ENCODE assay signal across 2 cellular contexts in the genomic region with DNA sequence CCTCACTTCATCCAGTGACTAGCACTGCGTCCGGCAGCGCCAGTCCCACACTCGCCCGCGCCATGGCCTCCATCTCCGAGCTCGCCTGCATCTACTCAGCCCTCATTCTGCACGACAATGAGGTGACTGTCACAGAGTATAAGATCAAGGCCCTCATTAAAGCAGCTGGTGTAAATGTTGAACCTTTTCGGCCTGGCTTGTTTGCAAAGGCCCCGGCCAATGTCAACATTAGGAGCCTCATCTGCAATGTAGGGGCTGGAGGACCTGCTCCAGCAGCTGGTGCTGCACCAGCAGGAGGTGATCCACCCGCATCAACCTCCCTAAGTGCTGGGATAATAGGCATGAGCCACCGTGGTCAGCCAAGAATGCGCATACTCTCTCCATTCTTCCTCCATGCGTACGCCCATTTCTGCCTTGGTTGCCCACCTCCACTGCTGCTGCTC.
TF ChIP-seq lines count a peak whose summit lies in the region.

No MANE protein-coding gene starts in this region.

TF ChIP-seq in IMR-90, 13 proteins besides CTCF, POLR2A, EP300 and RAD21:
- no peak for TF ChIP-seq MXI1 (IDR thresholded peaks at IDR 0.05; ENCODE audit: borderline replicate concordance, low read depth, low read length)
- TF ChIP-seq SMC3 (IDR thresholded peaks at IDR 0.05; ENCODE audit: low read depth, low read length), result no peak
- TF ChIP-seq CHD1 (IDR thresholded peaks at IDR 0.05; ENCODE audit: low read depth, low read length), result no peak
- no peak for TF ChIP-seq CEBPB (IDR thresholded peaks at IDR 0.05; ENCODE audit: low read depth, low read length)
- TF ChIP-seq MAZ (IDR thresholded peaks at IDR 0.05; ENCODE audit: borderline replicate concordance, low read depth, low read length), result no peak
- no peak for TF ChIP-seq RCOR1 (IDR thresholded peaks at IDR 0.05; ENCODE audit: insufficient replicate concordance, low read length)
- TF ChIP-seq, protein P1, sequence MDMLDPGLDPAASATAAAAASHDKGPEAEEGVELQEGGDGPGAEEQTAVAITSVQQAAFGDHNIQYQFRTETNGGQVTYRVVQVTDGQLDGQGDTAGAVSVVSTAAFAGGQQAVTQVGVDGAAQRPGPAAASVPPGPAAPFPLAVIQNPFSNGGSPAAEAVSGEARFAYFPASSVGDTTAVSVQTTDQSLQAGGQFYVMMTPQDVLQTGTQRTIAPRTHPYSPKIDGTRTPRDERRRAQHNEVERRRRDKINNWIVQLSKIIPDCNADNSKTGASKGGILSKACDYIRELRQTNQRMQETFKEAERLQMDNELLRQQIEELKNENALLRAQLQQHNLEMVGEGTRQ (IDR thresholded peaks at IDR 0.05; ENCODE audit: low read depth, low read length), result no peak
- no peak for TF ChIP-seq RFX5 (IDR thresholded peaks at IDR 0.05; ENCODE audit: low read depth, low read length)
- no peak for TF ChIP-seq BHLHE40 (IDR thresholded peaks at IDR 0.05; ENCODE audit: low read depth, low read length)
- no peak for TF ChIP-seq NFE2L2 (IDR thresholded peaks at IDR 0.05; ENCODE audit: low read depth, low read length)
- no peak for TF ChIP-seq FOS (IDR thresholded peaks at IDR 0.05; ENCODE audit: low read depth, low read length)
- TF ChIP-seq MAFK (IDR thresholded peaks at IDR 0.05; ENCODE audit: low read depth, low read length), result no peak
- TF ChIP-seq, protein P2, sequence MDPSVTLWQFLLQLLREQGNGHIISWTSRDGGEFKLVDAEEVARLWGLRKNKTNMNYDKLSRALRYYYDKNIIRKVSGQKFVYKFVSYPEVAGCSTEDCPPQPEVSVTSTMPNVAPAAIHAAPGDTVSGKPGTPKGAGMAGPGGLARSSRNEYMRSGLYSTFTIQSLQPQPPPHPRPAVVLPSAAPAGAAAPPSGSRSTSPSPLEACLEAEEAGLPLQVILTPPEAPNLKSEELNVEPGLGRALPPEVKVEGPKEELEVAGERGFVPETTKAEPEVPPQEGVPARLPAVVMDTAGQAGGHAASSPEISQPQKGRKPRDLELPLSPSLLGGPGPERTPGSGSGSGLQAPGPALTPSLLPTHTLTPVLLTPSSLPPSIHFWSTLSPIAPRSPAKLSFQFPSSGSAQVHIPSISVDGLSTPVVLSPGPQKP (IDR thresholded peaks at IDR 0.05; ENCODE audit: borderline replicate concordance, low read depth, low read length), result no peak

TF ChIP-seq in HepG2, 621 proteins besides CTCF, POLR2A, EP300 and RAD21 (continues in another document):
- peak; percentile 53; the same call in 1 of the 2 replicates for TF ChIP-seq ZNF281 (CRISPR knock-in tag; IDR thresholded peaks at IDR 0.05; ENCODE audit: borderline replicate concordance)
- TF ChIP-seq ZNF263 (CRISPR knock-in tag; IDR thresholded peaks at IDR 0.05), result peak; percentile 93
- TF ChIP-seq GABPA (IDR thresholded peaks at IDR 0.05; ENCODE audit: low read depth, low read length), result no peak
- 0 out of 2 replicates have a peak, but pooled peaks have one; percentile 14 for TF ChIP-seq GABPA (CRISPR knock-in tag; IDR thresholded peaks at IDR 0.05; ENCODE audit: low read depth)
- peak; percentile 71; the same call in 1 of the 2 replicates for TF ChIP-seq ARID4A (CRISPR knock-in tag; IDR thresholded peaks at IDR 0.05; ENCODE audit: borderline replicate concordance)
- peak; percentile 86 for TF ChIP-seq SOX5 (CRISPR knock-in tag; IDR thresholded peaks at IDR 0.05; ENCODE audit: borderline replicate concordance)
- peak; percentile 51; the same call in 1 of the 2 replicates for TF ChIP-seq KMT2B (CRISPR knock-in tag; IDR thresholded peaks at IDR 0.05)
- 0 out of 2 replicates have a peak, but pooled peaks have one; percentile 37 for TF ChIP-seq ZNF124 (CRISPR knock-in tag; IDR thresholded peaks at IDR 0.05)
- peak; percentile 87 for TF ChIP-seq ARID5B (CRISPR knock-in tag; IDR thresholded peaks at IDR 0.05)
- peak; percentile 23; the same call in 1 of the 2 replicates for TF ChIP-seq SPEN (CRISPR knock-in tag; IDR thresholded peaks at IDR 0.05; ENCODE audit: low read depth)
- TF ChIP-seq ZBTB38 (CRISPR knock-in tag; IDR thresholded peaks at IDR 0.05), result peak; percentile 83
- TF ChIP-seq, protein P3, sequence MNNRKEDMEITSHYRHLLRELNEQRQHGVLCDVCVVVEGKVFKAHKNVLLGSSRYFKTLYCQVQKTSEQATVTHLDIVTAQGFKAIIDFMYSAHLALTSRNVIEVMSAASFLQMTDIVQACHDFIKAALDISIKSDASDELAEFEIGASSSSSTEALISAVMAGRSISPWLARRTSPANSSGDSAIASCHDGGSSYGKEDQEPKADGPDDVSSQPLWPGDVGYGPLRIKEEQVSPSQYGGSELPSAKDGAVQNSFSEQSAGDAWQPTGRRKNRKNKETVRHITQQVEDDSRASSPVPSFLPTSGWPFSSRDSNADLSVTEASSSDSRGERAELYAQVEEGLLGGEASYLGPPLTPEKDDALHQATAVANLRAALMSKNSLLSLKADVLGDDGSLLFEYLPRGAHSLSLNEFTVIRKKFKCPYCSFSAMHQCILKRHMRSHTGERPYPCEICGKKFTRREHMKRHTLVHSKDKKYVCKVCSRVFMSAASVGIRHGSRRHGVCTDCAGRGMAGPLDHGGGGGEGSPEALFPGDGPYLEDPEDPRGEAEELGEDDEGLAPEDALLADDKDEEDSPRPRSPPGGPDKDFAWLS (CRISPR knock-in tag; IDR thresholded peaks at IDR 0.05; ENCODE audit: borderline replicate concordance), result no peak; the same call in 1 of the 2 replicates
- TF ChIP-seq, protein P4, sequence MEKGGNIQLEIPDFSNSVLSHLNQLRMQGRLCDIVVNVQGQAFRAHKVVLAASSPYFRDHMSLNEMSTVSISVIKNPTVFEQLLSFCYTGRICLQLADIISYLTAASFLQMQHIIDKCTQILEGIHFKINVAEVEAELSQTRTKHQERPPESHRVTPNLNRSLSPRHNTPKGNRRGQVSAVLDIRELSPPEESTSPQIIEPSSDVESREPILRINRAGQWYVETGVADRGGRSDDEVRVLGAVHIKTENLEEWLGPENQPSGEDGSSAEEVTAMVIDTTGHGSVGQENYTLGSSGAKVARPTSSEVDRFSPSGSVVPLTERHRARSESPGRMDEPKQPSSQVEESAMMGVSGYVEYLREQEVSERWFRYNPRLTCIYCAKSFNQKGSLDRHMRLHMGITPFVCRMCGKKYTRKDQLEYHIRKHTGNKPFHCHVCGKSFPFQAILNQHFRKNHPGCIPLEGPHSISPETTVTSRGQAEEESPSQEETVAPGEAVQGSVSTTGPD (CRISPR knock-in tag; IDR thresholded peaks at IDR 0.05), result peak; percentile 59; the same call in 1 of the 2 replicates
- TF ChIP-seq YY1 (IDR thresholded peaks at IDR 0.05; ENCODE audit: insufficient read depth, insufficient replicate concordance, low read depth, low read length), result no peak
- TF ChIP-seq ZNF577 (CRISPR knock-in tag; IDR thresholded peaks at IDR 0.05; ENCODE audit: borderline replicate concordance, low read depth), result no peak
- peak; percentile 66; the same call in 1 of the 2 replicates for TF ChIP-seq PRDM10 (CRISPR knock-in tag; IDR thresholded peaks at IDR 0.05; ENCODE audit: low read depth)
- peak; percentile 78 for TF ChIP-seq HOXA3 (CRISPR knock-in tag; IDR thresholded peaks at IDR 0.05)
